8 cellular contexts compared by ENCODE assay signal in the genomic region with DNA sequence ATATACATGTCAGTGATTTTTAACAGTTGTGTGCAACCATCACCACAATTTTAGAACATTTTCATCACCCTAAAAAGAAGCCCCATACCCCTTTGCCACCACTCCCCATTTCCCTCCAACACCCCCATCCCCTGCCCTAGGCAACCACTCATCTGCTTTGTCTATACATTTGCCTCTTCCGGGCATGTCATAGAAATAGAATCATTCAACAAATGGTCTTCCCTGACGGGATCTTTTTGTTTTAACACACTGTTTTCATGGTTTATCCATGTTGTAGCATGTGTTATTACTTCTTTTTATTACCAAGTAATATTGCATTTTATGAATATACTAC. TPM values are rescaled to one million over a fixed set of nuclear protein-coding genes. Genes with fewer than 3 reads are reported as not detected.
DNase-seq lines count a peak whose midpoint lies in the region; FAIRE-seq and TF ChIP-seq lines count a peak whose summit lies in the region.

No MANE protein-coding gene starts in this region.

- H3K27ac ChIP-seq in endodermal cell (ENCODE audit: low read depth, low read length) (no peak overlapping the region), parathyroid adenoma (no peak overlapping the region)

- H3K9me3 Mint-ChIP-seq in endodermal cell = no peaks in the 10 kb centered on the region

- FAIRE-seq in frontal cortex (lab: Jason Lieb, UNC) = no peak

- H3K4me1 Mint-ChIP-seq in endodermal cell = peaks cover 50% of the 10 kb centered on the region

- DNase-seq in NB4 (ENCODE audit: low read depth) (no peak), endodermal cell (no peak), GM10248 (ENCODE audit: extremely low spot score) (no peak), NCI-H146 (lab: John Stamatoyannopoulos, UW) (no peak), frontal cortex (ENCODE audit: low spot score in 2 of 2) (no peak), AG20443 (ENCODE audit: low spot score) (no peak)

- peak overlapping the region; percentile 57 for H3K4me2 ChIP-seq in parathyroid adenoma (ENCODE audit: low read length)

- H3K27me3 ChIP-seq in endodermal cell (ENCODE audit: control insufficient read depth, insufficient read depth, low read length, poor library complexity, severe bottlenecking) (no peaks in the 10 kb centered on the region), parathyroid adenoma (ENCODE audit: control insufficient read depth, insufficient read depth, low read length) (no peaks in the 10 kb centered on the region)

- no peak for TF ChIP-seq POLR2A in NB4 (IDR thresholded peaks at IDR 0.05; ENCODE audit: extremely low read depth, insufficient read length)

- H3K4me3 Mint-ChIP-seq in endodermal cell = peak overlapping the region; percentile 75

- H3K4me3 ChIP-seq in NB4 (ENCODE audit: low read depth, low read length) (peak overlapping the region; percentile 72), endodermal cell (ENCODE audit: low read length) (peak overlapping the region; percentile 61), parathyroid adenoma (ENCODE audit: low read depth, low read length) (peak overlapping the region; percentile 52)

- H3K36me3 ChIP-seq in ES-I3 (ENCODE audit: insufficient read depth, low read length) (no peaks in the 10 kb centered on the region), endodermal cell (ENCODE audit: control insufficient read depth, insufficient read depth, low read length) (no peaks in the 10 kb centered on the region), parathyroid adenoma (ENCODE audit: control insufficient read depth, insufficient read depth, low read length) (no peaks in the 10 kb centered on the region)

- H3K9me3 ChIP-seq in ES-I3 (ENCODE audit: control insufficient read depth, insufficient read depth, low read length) (no peaks in the 10 kb centered on the region), endodermal cell (ENCODE audit: control insufficient read depth, low read length) (no peaks in the 10 kb centered on the region), parathyroid adenoma (ENCODE audit: control insufficient read depth, low read length) (no peaks in the 10 kb centered on the region)

- no peaks in the 10 kb centered on the region for H3K27me3 Mint-ChIP-seq in endodermal cell (ENCODE audit: insufficient read depth)

- CTCF ChIA-PET in GM10248 (lab: Yijun Ruan, JAX) = interaction anchor here (0.9 to 1.7 kb wide), 2 partner anchors 9 to 20 kb away, joined by 3 to 8 read pairs; no protein-coding TSS in a partner anchor

- 78% methylated on average over 1 of the region's 2 CpGs; no CpG with 5 or more reads in 1 of the 2 experiments for WGBS in endodermal cell (ENCODE audit: insufficient coverage in 1 of 2, insufficient read length in 1 of 2), 2 experiments

- TF ChIP-seq CTCF in NB4 (IDR thresholded peaks at IDR 0.05; ENCODE audit: low read depth, low read length) (no peak), endodermal cell (conservative IDR thresholded peaks at IDR 0.05) (no peak), parathyroid adenoma (IDR thresholded peaks at IDR 0.05) (no peak), GM10248 (IDR thresholded peaks at IDR 0.05; ENCODE audit: control extremely low read depth, extremely low read depth, low read depth, missing control alignments) (no peak)

- peak overlapping the region; percentile 99 for H2AFZ ChIP-seq in parathyroid adenoma

- H3K4me1 ChIP-seq in ES-I3 (ENCODE audit: insufficient read depth, low read length) = peaks cover 11% of the 10 kb centered on the region; the same call in 1 of the 2 replicates
- H3K4me1 ChIP-seq in endodermal cell (ENCODE audit: control insufficient read depth, insufficient read depth, low read length) = peaks cover 26% of the 10 kb centered on the region
- no peaks in the 10 kb centered on the region for H3K4me1 ChIP-seq in parathyroid adenoma

- peak overlapping the region; percentile 86 for H3K27ac Mint-ChIP-seq in endodermal cell

- peak overlapping the region; percentile 61; the same call in 1 of the 2 replicates for H3K9ac ChIP-seq in ES-I3 (ENCODE audit: low read depth, low read length)
- H3K9ac ChIP-seq in endodermal cell (ENCODE audit: extremely low read depth, low read length, poor library complexity, severe bottlenecking) = no peak overlapping the region
- no peak overlapping the region for H3K9ac ChIP-seq in parathyroid adenoma

- POLR2A ChIA-PET in GM10248 (lab: Yijun Ruan, JAX) = no interaction called here

- H3K79me2 ChIP-seq in parathyroid adenoma = no peaks in the 10 kb centered on the region

- H3K36me3 Mint-ChIP-seq in endodermal cell (ENCODE audit: low read depth) = peaks cover 23% of the 10 kb centered on the region

RNA-seq across cellular contexts. Expression of gene VILL, which starts 4.0 kb away (rescaled TPM):
- total RNA-seq in endodermal cell (10 to 100 TPM; 16.0 to 21.3 TPM), frontal cortex (9.8 TPM)
- 4.4 TPM for polyA plus RNA-seq in endodermal cell (2013, experiment 1 of 2)
- polyA plus RNA-seq in endodermal cell (2013, experiment 2 of 2) = 3.5 TPM

RNA-seq across cellular contexts. Expression of gene PLCD1, which starts 34.8 kb away (rescaled TPM):
- total RNA-seq in endodermal cell = 10 to 100 TPM; 54.3 to 66.6 TPM
- 45.4 TPM for polyA plus RNA-seq in endodermal cell (2013, experiment 1 of 2)
- polyA plus RNA-seq in endodermal cell (2013, experiment 2 of 2) = 46.2 TPM
- total RNA-seq in frontal cortex = 4.1 TPM

RNA-seq across cellular contexts. Expression of gene DLEC1, which starts 44.4 kb away (rescaled TPM):
- total RNA-seq in endodermal cell = 1 to 10 TPM; 3.9 to 6.0 TPM
- 1.5 TPM for polyA plus RNA-seq in endodermal cell (2013, experiment 1 of 2)
- 0.83 TPM for polyA plus RNA-seq in endodermal cell (2013, experiment 2 of 2)
- 0.41 TPM for total RNA-seq in frontal cortex

Comparison
In these comparisons a context has a peak if more than half of its experiments do, and no peak if none do; other contexts are left out.
1. RNA of gene PLCD1, which starts 34.8 kb away (total RNA-seq): 54.3 to 66.6 TPM in endodermal cell; 4.1 TPM in frontal cortex (single experiment); every median in the first group is over 10 times any median in the second.
2. Peak in every context shown above with its lines, with median percentiles within 50 percentile points of each other: H3K4me3 ChIP-seq.